In the genomic region with DNA sequence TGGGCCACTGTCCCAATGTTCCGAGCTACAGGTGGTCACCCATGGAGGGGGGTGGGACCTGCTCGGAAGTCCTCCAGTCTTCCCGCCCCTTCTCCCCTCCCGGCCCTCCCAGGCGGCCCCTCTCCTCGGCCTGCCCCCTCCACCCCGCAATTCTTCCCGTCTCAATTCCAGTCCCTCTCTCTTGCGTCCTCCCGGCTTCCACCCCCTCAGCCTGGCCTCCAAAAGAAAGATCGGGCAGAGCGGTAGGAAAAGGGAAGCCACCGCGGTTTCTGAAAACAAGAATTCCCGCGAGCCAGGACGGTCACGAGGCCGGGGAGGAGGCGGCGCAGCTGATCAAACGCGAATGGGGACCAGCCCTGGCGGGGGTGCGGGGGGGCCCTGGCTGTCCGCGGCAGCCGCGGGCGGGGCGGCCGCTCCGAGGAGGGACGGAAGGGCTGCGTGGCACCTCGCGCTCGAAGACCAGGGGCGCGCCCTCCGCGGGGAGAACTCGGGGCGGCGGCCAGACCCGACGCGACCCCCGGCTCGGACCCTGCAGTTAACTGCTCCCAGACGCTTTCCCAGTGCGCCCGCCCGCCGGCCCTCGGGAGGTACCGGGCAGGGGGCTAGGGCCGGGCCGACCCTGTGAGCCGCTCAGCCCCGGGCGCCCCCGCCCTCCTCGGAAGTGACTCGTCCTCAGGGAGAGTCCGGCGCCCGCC, we compare ENCODE assay signal across 8 cellular contexts. TPM values are rescaled to one million over a fixed set of nuclear protein-coding genes. Genes with fewer than 3 reads are reported as not detected.
DNase-seq lines count a peak whose midpoint lies in the region; ATAC-seq, FAIRE-seq and TF ChIP-seq lines count a peak whose summit lies in the region.

No MANE protein-coding gene starts in this region.

- peak overlapping the region; percentile 91 for H3K4me2 ChIP-seq in GM23248 (ENCODE audit: unreplicated experiment)
- H3K4me2 ChIP-seq in endothelial cell of umbilical vein (ENCODE audit: insufficient read depth, low read length), result peak overlapping the region; percentile 71

- in situ Hi-C loops in GM23248 (cut with MboI), result no loop called here

- intact Hi-C loops in endothelial cell of umbilical vein (cut with micrococcal nuclease), result no loop called here

- peaks cover 57% of the 10 kb centered on the region for H3K79me2 ChIP-seq in GM23248 (ENCODE audit: insufficient read depth)
- peaks cover 63% of the 10 kb centered on the region for H3K79me2 ChIP-seq in endothelial cell of umbilical vein (ENCODE audit: control insufficient read depth, insufficient read depth, low read length)

- no peaks in the 10 kb centered on the region for H3K9me3 ChIP-seq in GM23248 (ENCODE audit: low read depth)
- no peaks in the 10 kb centered on the region for H3K9me3 ChIP-seq in endothelial cell of umbilical vein (replicated peaks; ENCODE audit: control insufficient read depth, insufficient read depth, low read length)

- H3K4me1 ChIP-seq in GM23248 (ENCODE audit: insufficient read depth) (peaks cover 29% of the 10 kb centered on the region), endothelial cell of umbilical vein (ENCODE audit: control insufficient read depth, extremely low read depth, insufficient read depth, low read length) (peaks cover 54% of the 10 kb centered on the region)

- WGBS in GM23248 (ENCODE audit: low coverage in 1 of 2, low lambda C conversion rate in 2 of 2, missing lambda C conversion rate in 2 of 2), 2 experiments, result 0 to 2% methylated on average over 17 to 52 of the region's 68 CpGs

- H3K9me1 ChIP-seq in endothelial cell of umbilical vein (replicated peaks; ENCODE audit: control insufficient read depth, extremely low read depth, insufficient read depth, low read length), result no peaks in the 10 kb centered on the region

- H4K20me1 ChIP-seq in GM23248 (ENCODE audit: insufficient read depth) (0 out of 2 replicates have a peak, but pooled peaks cover 9% of the 10 kb centered on the region), endothelial cell of umbilical vein (replicated peaks; ENCODE audit: control insufficient read depth, extremely low read depth, insufficient read depth, low read length) (no peaks in the 10 kb centered on the region)

- H3K27me3 ChIP-seq in BJ (ENCODE audit: control insufficient read depth, insufficient read depth, low read length) (no peaks in the 10 kb centered on the region), GM23248 (replicated peaks; ENCODE audit: insufficient read depth) (no peaks in the 10 kb centered on the region), endothelial cell of umbilical vein (ENCODE audit: control insufficient read depth in 2 of 2, insufficient read depth in 2 of 2, low read length in 2 of 2) (no peaks in the 10 kb centered on the region)

- no TSS peak for BruUV-seq in endothelial cell of umbilical vein (replicated peaks; lab: Mats Ljungman, UMichigan)

- CTCF ChIA-PET in BJ (lab: Yijun Ruan, JAX) (interaction anchor here (0.5 to 6.1 kb wide), 17 partner anchors 9 to 259 kb away, joined by 3 to 46 read pairs (median 6); a partner anchor contains a TSS), endothelial cell of umbilical vein (lab: Charles Lee) (interaction anchor here (1.0 to 3.7 kb wide), 11 partner anchors 37 to 471 kb away, joined by 3 to 75 read pairs (median 18); a partner anchor contains a TSS)

- TF ChIP-seq POLR2A in endothelial cell of umbilical vein (IDR thresholded peaks at IDR 0.05; ENCODE audit: low read depth, low read length), result peak; percentile 27

- FAIRE-seq in endothelial cell of umbilical vein (lab: Jason Lieb, UNC) (no peak), D721Med (lab: Jason Lieb, UNC) (no peak)

- peak overlapping the region; percentile 65 for H3K4me3 ChIP-seq in BJ (ENCODE audit: low read depth, low read length)
- peak overlapping the region; percentile 86 for H3K4me3 ChIP-seq in GM23248
- peak overlapping the region; percentile 85 to 96 (median 89) for H3K4me3 ChIP-seq in endothelial cell of umbilical vein (replicated peaks in 1 of 3; ENCODE audit: insufficient read depth in 1 of 3, low read depth in 1 of 3, low read length in 3 of 3)

- peaks cover 33% of the 10 kb centered on the region for H3F3A ChIP-seq in GM23248 (ENCODE audit: insufficient read depth)

- peak; percentile 21 for ATAC-seq in SK-N-SH treated with all-trans-retinoic acid at 6 μM for 48 hours
- no peak for ATAC-seq in HG03469 (IDR thresholded peaks at IDR 0.05; ENCODE audit: unreplicated experiment)

- POLR2A ChIA-PET in BJ (lab: Charles Lee) (interaction anchor here (0.9 to 1.2 kb wide), 3 partner anchors 75 to 163 kb away, joined by 4 to 5 read pairs (median 4); no protein-coding TSS in a partner anchor), endothelial cell of umbilical vein (lab: Charles Lee) (interaction anchor here (0.8 to 2.9 kb wide), 8 partner anchors 46 to 163 kb away, joined by 3 to 15 read pairs (median 4); a partner anchor contains a TSS)

- no peak for DNase-seq in BJ (ENCODE audit: low read depth)
- DNase-seq in GM23248, result peak; percentile 91
- DNase-seq in endothelial cell of umbilical vein (ENCODE audit: low read depth, low spot score), result peak; percentile 70
- DNase-seq in medulla oblongata (ENCODE audit: extremely low spot score), result peak; percentile 88
- DNase-seq in superior temporal gyrus (ENCODE audit: extremely low spot score), result peak; percentile 65
- no peak for DNase-seq in D721Med (ENCODE audit: insufficient read length, low spot score)

- peak overlapping the region; percentile 99 for H3K9ac ChIP-seq in GM23248
- peak overlapping the region; percentile 100 for H3K9ac ChIP-seq in endothelial cell of umbilical vein (replicated peaks; ENCODE audit: extremely low read depth, insufficient read depth, low read length)

- H3K9me2 ChIP-seq in GM23248 (ENCODE audit: insufficient read depth), result no peaks in the 10 kb centered on the region

- dilution Hi-C loops in endothelial cell of umbilical vein (cut with MboI; ENCODE audit: extremely low pct_ligation_motif_present, low sequenced_read_pairs), result no loop called here

- H2AFZ ChIP-seq in GM23248 (no peak overlapping the region), endothelial cell of umbilical vein (ENCODE audit: low read depth, low read length) (no peak overlapping the region)

- H3K27ac ChIP-seq in GM23248, result peak overlapping the region; percentile 94
- H3K27ac ChIP-seq in endothelial cell of umbilical vein (ENCODE audit: insufficient read depth, low read depth, low read length), result peak overlapping the region; percentile 99

- TF ChIP-seq CTCF in BJ (IDR thresholded peaks at IDR 0.05; ENCODE audit: insufficient read depth, low read depth, low read length) (no peak), endothelial cell of umbilical vein (IDR thresholded peaks at IDR 0.05; ENCODE audit: extremely low read depth in 1 of 2, insufficient read depth in 1 of 2, low read depth in 1 of 2, low read length in 2 of 2) (no peak), D721Med (IDR thresholded peaks at IDR 0.05; ENCODE audit: insufficient read depth, missing control alignments) (no peak)

- H3K36me3 ChIP-seq in BJ (ENCODE audit: control insufficient read depth, insufficient read depth, low read length) (peaks cover 10% of the 10 kb centered on the region), GM23248 (ENCODE audit: low read depth) (no peaks in the 10 kb centered on the region), endothelial cell of umbilical vein (ENCODE audit: control insufficient read depth in 2 of 2, extremely low read depth in 1 of 2, insufficient read depth in 2 of 2, low read length in 2 of 2) (peaks cover 3 to 11% of the 10 kb centered on the region in 2 experiments)

TF ChIP-seq in SK-N-SH treated with all-trans-retinoic acid at 6 μM for 48 hours, 23 proteins besides CTCF, POLR2A, EP300 and RAD21 (continues in another document):
- TF ChIP-seq, protein P1, sequence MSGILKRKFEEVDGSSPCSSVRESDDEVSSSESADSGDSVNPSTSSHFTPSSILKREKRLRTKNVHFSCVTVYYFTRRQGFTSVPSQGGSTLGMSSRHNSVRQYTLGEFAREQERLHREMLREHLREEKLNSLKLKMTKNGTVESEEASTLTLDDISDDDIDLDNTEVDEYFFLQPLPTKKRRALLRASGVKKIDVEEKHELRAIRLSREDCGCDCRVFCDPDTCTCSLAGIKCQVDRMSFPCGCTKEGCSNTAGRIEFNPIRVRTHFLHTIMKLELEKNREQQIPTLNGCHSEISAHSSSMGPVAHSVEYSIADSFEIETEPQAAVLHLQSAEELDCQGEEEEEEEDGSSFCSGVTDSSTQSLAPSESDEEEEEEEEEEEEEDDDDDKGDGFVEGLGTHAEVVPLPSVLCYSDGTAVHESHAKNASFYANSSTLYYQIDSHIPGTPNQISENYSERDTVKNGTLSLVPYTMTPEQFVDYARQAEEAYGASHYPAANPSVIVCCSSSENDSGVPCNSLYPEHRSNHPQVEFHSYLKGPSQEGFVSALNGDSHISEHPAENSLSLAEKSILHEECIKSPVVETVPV (CRISPR knock-in tag; IDR thresholded peaks at IDR 0.05), result no peak
- no peak for TF ChIP-seq RARB (CRISPR knock-in tag; IDR thresholded peaks at IDR 0.05)

TF ChIP-seq in endothelial cell of umbilical vein, 7 proteins besides CTCF, POLR2A, EP300 and RAD21:
- TF ChIP-seq, protein P2, sequence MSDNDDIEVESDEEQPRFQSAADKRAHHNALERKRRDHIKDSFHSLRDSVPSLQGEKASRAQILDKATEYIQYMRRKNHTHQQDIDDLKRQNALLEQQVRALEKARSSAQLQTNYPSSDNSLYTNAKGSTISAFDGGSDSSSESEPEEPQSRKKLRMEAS (IDR thresholded peaks at IDR 0.05; ENCODE audit: insufficient read depth, insufficient read length), result no peak
- peak; percentile 63 for TF ChIP-seq POLR2AphosphoS5 (IDR thresholded peaks at IDR 0.05; ENCODE audit: insufficient read depth, low read depth, low read length)

RNA-seq across cellular contexts. Expression of a gene that starts 1.0 kb away (rescaled TPM):
- polyA plus RNA-seq in BJ (2011; rRNA removed) (24.0 and 25.1 TPM in 2 replicates), GM23248 (2016; fragmentation: Nextera tagmentation; extraction: Ambion mirVana) (122 and 135 TPM in 2 replicates), endothelial cell of umbilical vein (60.9 and 65.2 TPM in 2 replicates)
- 30.2 and 34.9 TPM in 2 replicates for polyA minus RNA-seq in BJ (2011; rRNA and poly(A)+ RNA removed)
- 167 and 192 TPM in 2 replicates for total RNA-seq in GM23248 (2014; rRNA removed; shearing (Covaris generic))
- 119 and 121 TPM in 2 replicates for total RNA-seq in endothelial cell of umbilical vein
- polyA plus RNA-seq in endothelial cell of umbilical vein (2011; cell fraction: cytosol; rRNA removed), result 42.0 and 51.0 TPM in 2 replicates
- 71.1 and 99.1 TPM in 2 replicates for polyA plus RNA-seq in endothelial cell of umbilical vein (2011; cell fraction: nucleus; rRNA removed)
- 82.1 and 86.7 TPM in 2 replicates for polyA plus RNA-seq in endothelial cell of umbilical vein (2012)
- polyA minus RNA-seq in endothelial cell of umbilical vein, result 45.8 and 47.4 TPM in 2 replicates
- 3.8 TPM for polyA minus RNA-seq in endothelial cell of umbilical vein (2011; cell fraction: cytosol; rRNA and poly(A)+ RNA removed)
- polyA minus RNA-seq in endothelial cell of umbilical vein (2011; cell fraction: nucleus; rRNA and poly(A)+ RNA removed), result 26.0 and 56.3 TPM in 2 replicates

Comparison
In these comparisons a context has a peak if more than half of its experiments do, and no peak if none do; other contexts are left out.
1. DNase-seq: peak in GM23248 (single experiment), endothelial cell of umbilical vein (single experiment), medulla oblongata (single experiment) and superior temporal gyrus (single experiment); none in BJ (single experiment) and D721Med (single experiment).
2. Peak in every context shown above with its lines, with median percentiles within 50 percentile points of each other: H3K4me3 ChIP-seq.